ENCODE assay signal across 9 cellular contexts in genomic region chr6:81241717-81242116, GRCh38.
A peak's percentile ranks its signal among the peaks of the same experiment; 100 is the strongest.
DNase-seq lines count a peak whose midpoint lies in the region; ATAC-seq and TF ChIP-seq lines count a peak whose summit lies in the region.
"Had no signal": no experiment of that assay in that cellular context is flagged by ENCODE, and none has a peak within 500 bp of the region (broad histone marks: within the 10 kb centered on the region; RNA-seq: fewer than 3 reads in every experiment).

No MANE protein-coding gene starts in this region.

- no peaks in the 10 kb centered on the region for H3K4me1 Mint-ChIP-seq in WTC11

- no peak for DNase-seq in WTC11 (ENCODE audit: low spot score)
- no peak for DNase-seq in left colon
- DNase-seq in COR-L47 (lab: John Stamatoyannopoulos, UW) = no peak
- DNase-seq: NCI-H446 treated with DMSO at 0.1 percent for 48 hours had no signal

- no peaks in the 10 kb centered on the region for H3K9me3 Mint-ChIP-seq in WTC11

- no peak overlapping the region for H3K4me3 Mint-ChIP-seq in WTC11

- no peaks in the 10 kb centered on the region for H3K36me3 Mint-ChIP-seq in WTC11

- no peak overlapping the region for H3K27ac Mint-ChIP-seq in WTC11

- TF ChIP-seq RAD21 in Ishikawa (IDR thresholded peaks at IDR 0.05; ENCODE audit: low read depth) = peak; percentile 56

- TF ChIP-seq CTCF in C4-2B (conservative IDR thresholded peaks at IDR 0.05) = peak; percentile 47
- TF ChIP-seq CTCF in WTC11 (IDR thresholded peaks at IDR 0.05) = peak; percentile 26; the same call in 1 of the 2 replicates

- CTCF ChIA-PET in WTC11 (lab: Charles Lee) = interaction anchor here (0.6 to 1.0 kb wide), 4 partner anchors 12 to 799 kb away, joined by 3 to 5 read pairs (median 3); partner anchors contain the start of gene TENT5A

- ATAC-seq in WTC11 (no peak), left colon (peak; percentile 65), GM21528 (IDR thresholded peaks at IDR 0.05; ENCODE audit: low FRiP score, unreplicated experiment) (no peak), HG03571 (IDR thresholded peaks at IDR 0.05; ENCODE audit: unreplicated experiment) (no peak), GM18858 (IDR thresholded peaks at IDR 0.05; ENCODE audit: unreplicated experiment) (no peak)

- no peak overlapping the region for H3K27ac ChIP-seq in C4-2B

- POLR2A ChIA-PET in WTC11 (lab: Charles Lee) = interaction anchor here (0.5 kb wide), 1 partner anchor 886 kb away, joined by 3 read pairs; no protein-coding TSS in a partner anchor

- intact Hi-C loops in left colon (cut with DNase I, micrococcal nuclease) = no loop called here

- H3K27me3 Mint-ChIP-seq in WTC11 (ENCODE audit: low read depth) = no peaks in the 10 kb centered on the region

- TF ChIP-seq EP300 in Ishikawa (IDR thresholded peaks at IDR 0.05; ENCODE audit: borderline replicate concordance) = no peak

TF ChIP-seq in Ishikawa, 13 proteins besides CTCF, POLR2A, EP300 and RAD21:
- TF ChIP-seq EGR1 (IDR thresholded peaks at IDR 0.05) = no peak
- TF ChIP-seq TAF1 (IDR thresholded peaks at IDR 0.05; ENCODE audit: low read depth) = no peak
- TF ChIP-seq TEAD4 (IDR thresholded peaks at IDR 0.05) = no peak
- TF ChIP-seq, protein P1, sequence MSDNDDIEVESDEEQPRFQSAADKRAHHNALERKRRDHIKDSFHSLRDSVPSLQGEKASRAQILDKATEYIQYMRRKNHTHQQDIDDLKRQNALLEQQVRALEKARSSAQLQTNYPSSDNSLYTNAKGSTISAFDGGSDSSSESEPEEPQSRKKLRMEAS (IDR thresholded peaks at IDR 0.05) = no peak
- TF ChIP-seq, protein P2, sequence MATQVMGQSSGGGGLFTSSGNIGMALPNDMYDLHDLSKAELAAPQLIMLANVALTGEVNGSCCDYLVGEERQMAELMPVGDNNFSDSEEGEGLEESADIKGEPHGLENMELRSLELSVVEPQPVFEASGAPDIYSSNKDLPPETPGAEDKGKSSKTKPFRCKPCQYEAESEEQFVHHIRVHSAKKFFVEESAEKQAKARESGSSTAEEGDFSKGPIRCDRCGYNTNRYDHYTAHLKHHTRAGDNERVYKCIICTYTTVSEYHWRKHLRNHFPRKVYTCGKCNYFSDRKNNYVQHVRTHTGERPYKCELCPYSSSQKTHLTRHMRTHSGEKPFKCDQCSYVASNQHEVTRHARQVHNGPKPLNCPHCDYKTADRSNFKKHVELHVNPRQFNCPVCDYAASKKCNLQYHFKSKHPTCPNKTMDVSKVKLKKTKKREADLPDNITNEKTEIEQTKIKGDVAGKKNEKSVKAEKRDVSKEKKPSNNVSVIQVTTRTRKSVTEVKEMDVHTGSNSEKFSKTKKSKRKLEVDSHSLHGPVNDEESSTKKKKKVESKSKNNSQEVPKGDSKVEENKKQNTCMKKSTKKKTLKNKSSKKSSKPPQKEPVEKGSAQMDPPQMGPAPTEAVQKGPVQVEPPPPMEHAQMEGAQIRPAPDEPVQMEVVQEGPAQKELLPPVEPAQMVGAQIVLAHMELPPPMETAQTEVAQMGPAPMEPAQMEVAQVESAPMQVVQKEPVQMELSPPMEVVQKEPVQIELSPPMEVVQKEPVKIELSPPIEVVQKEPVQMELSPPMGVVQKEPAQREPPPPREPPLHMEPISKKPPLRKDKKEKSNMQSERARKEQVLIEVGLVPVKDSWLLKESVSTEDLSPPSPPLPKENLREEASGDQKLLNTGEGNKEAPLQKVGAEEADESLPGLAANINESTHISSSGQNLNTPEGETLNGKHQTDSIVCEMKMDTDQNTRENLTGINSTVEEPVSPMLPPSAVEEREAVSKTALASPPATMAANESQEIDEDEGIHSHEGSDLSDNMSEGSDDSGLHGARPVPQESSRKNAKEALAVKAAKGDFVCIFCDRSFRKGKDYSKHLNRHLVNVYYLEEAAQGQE (IDR thresholded peaks at IDR 0.05; ENCODE audit: low read depth) = no peak
- no peak for TF ChIP-seq TCF12 (IDR thresholded peaks at IDR 0.05; ENCODE audit: low read depth)
- TF ChIP-seq FOXM1 (IDR thresholded peaks at IDR 0.05; ENCODE audit: borderline replicate concordance, low read depth) = no peak
- no peak for TF ChIP-seq ZBTB7A (IDR thresholded peaks at IDR 0.05; ENCODE audit: low read depth)
- no peak for TF ChIP-seq CREB1 (IDR thresholded peaks at IDR 0.05; ENCODE audit: low read depth)
- TF ChIP-seq, protein P3, sequence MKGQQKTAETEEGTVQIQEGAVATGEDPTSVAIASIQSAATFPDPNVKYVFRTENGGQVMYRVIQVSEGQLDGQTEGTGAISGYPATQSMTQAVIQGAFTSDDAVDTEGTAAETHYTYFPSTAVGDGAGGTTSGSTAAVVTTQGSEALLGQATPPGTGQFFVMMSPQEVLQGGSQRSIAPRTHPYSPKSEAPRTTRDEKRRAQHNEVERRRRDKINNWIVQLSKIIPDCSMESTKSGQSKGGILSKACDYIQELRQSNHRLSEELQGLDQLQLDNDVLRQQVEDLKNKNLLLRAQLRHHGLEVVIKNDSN (IDR thresholded peaks at IDR 0.05) = no peak
- TF ChIP-seq YY1 (IDR thresholded peaks at IDR 0.05; ENCODE audit: low read depth) = no peak
- no peak for TF ChIP-seq NFIC (IDR thresholded peaks at IDR 0.05)
- no peak for TF ChIP-seq CEBPB (IDR thresholded peaks at IDR 0.05)

TF ChIP-seq in WTC11, 78 proteins besides CTCF, POLR2A, EP300 and RAD21 (continues in another document):
- TF ChIP-seq ATF1 (CRISPR knock-in tag; IDR thresholded peaks at IDR 0.05) = no peak
- TF ChIP-seq, protein P4, sequence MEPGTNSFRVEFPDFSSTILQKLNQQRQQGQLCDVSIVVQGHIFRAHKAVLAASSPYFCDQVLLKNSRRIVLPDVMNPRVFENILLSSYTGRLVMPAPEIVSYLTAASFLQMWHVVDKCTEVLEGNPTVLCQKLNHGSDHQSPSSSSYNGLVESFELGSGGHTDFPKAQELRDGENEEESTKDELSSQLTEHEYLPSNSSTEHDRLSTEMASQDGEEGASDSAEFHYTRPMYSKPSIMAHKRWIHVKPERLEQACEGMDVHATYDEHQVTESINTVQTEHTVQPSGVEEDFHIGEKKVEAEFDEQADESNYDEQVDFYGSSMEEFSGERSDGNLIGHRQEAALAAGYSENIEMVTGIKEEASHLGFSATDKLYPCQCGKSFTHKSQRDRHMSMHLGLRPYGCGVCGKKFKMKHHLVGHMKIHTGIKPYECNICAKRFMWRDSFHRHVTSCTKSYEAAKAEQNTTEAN (CRISPR knock-in tag; IDR thresholded peaks at IDR 0.05) = no peak
- no peak for TF ChIP-seq SMAD4 (CRISPR knock-in tag; IDR thresholded peaks at IDR 0.05)
- TF ChIP-seq ZNF263 (CRISPR knock-in tag; IDR thresholded peaks at IDR 0.05; ENCODE audit: low read depth) = no peak
- no peak for TF ChIP-seq CREB1 (CRISPR knock-in tag; IDR thresholded peaks at IDR 0.05)
- TF ChIP-seq, protein P5, sequence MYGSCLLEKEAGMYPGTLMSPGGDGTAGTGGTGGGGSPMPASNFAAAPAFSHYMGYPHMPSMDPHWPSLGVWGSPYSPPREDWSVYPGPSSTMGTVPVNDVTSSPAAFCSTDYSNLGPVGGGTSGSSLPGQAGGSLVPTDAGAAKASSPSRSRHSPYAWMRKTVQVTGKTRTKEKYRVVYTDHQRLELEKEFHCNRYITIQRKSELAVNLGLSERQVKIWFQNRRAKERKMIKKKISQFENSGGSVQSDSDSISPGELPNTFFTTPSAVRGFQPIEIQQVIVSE (CRISPR knock-in tag; IDR thresholded peaks at IDR 0.05; ENCODE audit: borderline replicate concordance) = no peak
- TF ChIP-seq, protein P6, sequence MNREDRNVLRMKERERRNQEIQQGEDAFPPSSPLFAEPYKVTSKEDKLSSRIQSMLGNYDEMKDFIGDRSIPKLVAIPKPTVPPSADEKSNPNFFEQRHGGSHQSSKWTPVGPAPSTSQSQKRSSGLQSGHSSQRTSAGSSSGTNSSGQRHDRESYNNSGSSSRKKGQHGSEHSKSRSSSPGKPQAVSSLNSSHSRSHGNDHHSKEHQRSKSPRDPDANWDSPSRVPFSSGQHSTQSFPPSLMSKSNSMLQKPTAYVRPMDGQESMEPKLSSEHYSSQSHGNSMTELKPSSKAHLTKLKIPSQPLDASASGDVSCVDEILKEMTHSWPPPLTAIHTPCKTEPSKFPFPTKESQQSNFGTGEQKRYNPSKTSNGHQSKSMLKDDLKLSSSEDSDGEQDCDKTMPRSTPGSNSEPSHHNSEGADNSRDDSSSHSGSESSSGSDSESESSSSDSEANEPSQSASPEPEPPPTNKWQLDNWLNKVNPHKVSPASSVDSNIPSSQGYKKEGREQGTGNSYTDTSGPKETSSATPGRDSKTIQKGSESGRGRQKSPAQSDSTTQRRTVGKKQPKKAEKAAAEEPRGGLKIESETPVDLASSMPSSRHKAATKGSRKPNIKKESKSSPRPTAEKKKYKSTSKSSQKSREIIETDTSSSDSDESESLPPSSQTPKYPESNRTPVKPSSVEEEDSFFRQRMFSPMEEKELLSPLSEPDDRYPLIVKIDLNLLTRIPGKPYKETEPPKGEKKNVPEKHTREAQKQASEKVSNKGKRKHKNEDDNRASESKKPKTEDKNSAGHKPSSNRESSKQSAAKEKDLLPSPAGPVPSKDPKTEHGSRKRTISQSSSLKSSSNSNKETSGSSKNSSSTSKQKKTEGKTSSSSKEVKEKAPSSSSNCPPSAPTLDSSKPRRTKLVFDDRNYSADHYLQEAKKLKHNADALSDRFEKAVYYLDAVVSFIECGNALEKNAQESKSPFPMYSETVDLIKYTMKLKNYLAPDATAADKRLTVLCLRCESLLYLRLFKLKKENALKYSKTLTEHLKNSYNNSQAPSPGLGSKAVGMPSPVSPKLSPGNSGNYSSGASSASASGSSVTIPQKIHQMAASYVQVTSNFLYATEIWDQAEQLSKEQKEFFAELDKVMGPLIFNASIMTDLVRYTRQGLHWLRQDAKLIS (CRISPR knock-in tag; IDR thresholded peaks at IDR 0.05; ENCODE audit: borderline replicate concordance) = no peak
- TF ChIP-seq TEAD4 (CRISPR knock-in tag; IDR thresholded peaks at IDR 0.05) = no peak
- TF ChIP-seq MLX (CRISPR knock-in tag; IDR thresholded peaks at IDR 0.05) = no peak
- TF ChIP-seq PRRX2 (CRISPR knock-in tag; IDR thresholded peaks at IDR 0.05) = no peak
